Comparison of ENCODE assay signal across 21 cellular contexts in the genomic region with DNA sequence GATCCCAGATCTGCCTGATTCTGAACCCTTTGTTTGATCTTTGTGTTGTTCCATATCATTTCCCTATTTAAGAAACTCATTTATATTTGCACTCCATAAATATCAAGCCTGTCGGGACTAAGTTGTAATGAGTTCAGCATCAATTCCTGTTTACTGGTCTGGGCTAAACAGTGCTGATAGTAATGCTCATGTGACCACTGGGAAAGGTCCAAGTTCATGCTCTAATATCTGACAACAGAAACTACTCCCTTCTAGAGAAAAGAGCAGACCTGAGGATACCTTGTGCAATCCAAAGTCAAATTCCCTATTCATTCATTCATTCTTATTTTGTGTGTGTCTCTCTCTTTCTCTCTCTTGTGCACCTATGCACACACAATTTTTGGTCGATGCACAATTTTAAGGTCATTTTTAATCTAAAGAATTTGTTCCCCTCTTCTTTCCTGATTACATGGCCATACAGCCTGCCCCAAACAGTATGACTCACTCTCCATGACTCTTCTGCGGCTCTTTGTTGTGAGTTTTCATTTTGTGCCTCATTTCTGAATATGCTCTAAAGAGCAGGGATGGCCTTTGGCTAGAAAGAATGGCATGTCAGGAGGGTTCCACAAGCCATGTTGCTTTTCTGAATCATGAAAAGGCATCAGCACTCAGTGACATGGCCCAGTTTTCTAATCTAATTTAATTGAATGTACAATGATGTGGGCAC.
DNase-seq lines count a peak whose midpoint lies in the region; ATAC-seq, FAIRE-seq and TF ChIP-seq lines count a peak whose summit lies in the region.
"Had no signal": no experiment of that assay in that cellular context is flagged by ENCODE, and none has a peak within 500 bp of the region (broad histone marks: within the 10 kb centered on the region; RNA-seq: fewer than 3 reads in every experiment).

No MANE protein-coding gene starts in this region.

- intact Hi-C loops in HepG2 (cut with micrococcal nuclease; ENCODE audit: unreplicated experiment): no loop called here

- H3K27me3 ChIP-seq in HepG2 (ENCODE audit: control insufficient read depth in 1 of 2, insufficient read depth in 2 of 2, low read length in 2 of 2): no peaks in the 10 kb centered on the region
- H3K27me3 ChIP-seq: neutrophil had no signal

- POLR2A ChIA-PET in HepG2 (lab: Yijun Ruan, JAX): no interaction called here

- H3K27ac ChIP-seq in HepG2 (ENCODE audit: extremely low read length, insufficient read depth, low read length): no peak overlapping the region
- H3K27ac ChIP-seq: BLaER1 treated with 17β-estradiol and CSF1 and Interleukin-3, amounts not matched to agents 10 nM and 100 nM; neutrophil; thoracic aorta; VCaP had no signal

- no peak overlapping the region for H3K4me2 ChIP-seq in HepG2 (ENCODE audit: low read depth, low read length)
- H3K4me2 ChIP-seq: BLaER1 treated with 17β-estradiol and CSF1 and Interleukin-3, amounts not matched to agents 10 nM and 100 nM had no signal

- TF ChIP-seq RAD21 in HepG2 (CRISPR knock-in tag; IDR thresholded peaks at IDR 0.05): no peak

- no peak overlapping the region for H3K9ac ChIP-seq in HepG2 (ENCODE audit: insufficient read depth, low read depth, low read length)
- H3K9ac ChIP-seq: BLaER1 treated with 17β-estradiol and CSF1 and Interleukin-3, amounts not matched to agents 10 nM and 100 nM had no signal

- WGBS in HepG2 (ENCODE audit: low lambda C conversion rate): 27% methylated on average over 3 of the region's 3 CpGs

- no peaks in the 10 kb centered on the region for H3K36me3 ChIP-seq in HepG2 (replicated peaks in 1 of 2; ENCODE audit: control insufficient read depth in 1 of 2, insufficient read depth in 2 of 2, low read length in 2 of 2)
- H3K36me3 ChIP-seq: BLaER1 treated with 17β-estradiol and CSF1 and Interleukin-3, amounts not matched to agents 10 nM and 100 nM; neutrophil; thoracic aorta had no signal

- peak; percentile 22 for DNase-seq in Daoy (ENCODE audit: low read depth)
- DNase-seq in RPMI7951 (ENCODE audit: low read depth): peak; percentile 60
- peak; percentile 17 for DNase-seq in dermis blood vessel endothelial cell
- DNase-seq in HepG2 (ENCODE audit: low spot score): peak; percentile 20
- no peak for DNase-seq in GM13976 (ENCODE audit: low spot score)
- DNase-seq in C1 segment of cervical spinal cord (lab: John Stamatoyannopoulos, UW): no peak
- DNase-seq in NAMALWA (ENCODE audit: low spot score): no peak
- DNase-seq: activated CD8-positive, alpha-beta T cell treated with anti-CD3 and anti-CD28 coated beads for 36 hours; activated T-cell treated with anti-CD3 and anti-CD28 coated beads, Interleukin-2, amount 50 U/mL, for 72 hours; central memory CD4-positive, alpha-beta T cell; effector CD8-positive, alpha-beta T cell; NCI-H2029; NCI-H446 treated with DMSO at 0.1 percent for 48 hours had no signal

- H3K9me3 ChIP-seq in HepG2 (ENCODE audit: low read length): no peaks in the 10 kb centered on the region
- H3K9me3 ChIP-seq: BLaER1 treated with 17β-estradiol and CSF1 and Interleukin-3, amounts not matched to agents 10 nM and 100 nM; neutrophil; thoracic aorta had no signal

- no peak overlapping the region for H2AFZ ChIP-seq in HepG2 (ENCODE audit: low read length)

- TF ChIP-seq POLR2A in HepG2 (IDR thresholded peaks at IDR 0.05; ENCODE audit: insufficient read depth in 1 of 2, low read depth in 2 of 2, low read length in 2 of 2): no peak

- no peak for TF ChIP-seq EP300 in HepG2 (IDR thresholded peaks at IDR 0.05; ENCODE audit: low read depth in 2 of 2, low read length in 2 of 2)
- no peak for TF ChIP-seq EP300 in HepG2 (CRISPR knock-in tag; IDR thresholded peaks at IDR 0.05; ENCODE audit: borderline replicate concordance)

- TF ChIP-seq CTCF in HepG2 (CRISPR knock-in tag; IDR thresholded peaks at IDR 0.05): no peak
- no peak for TF ChIP-seq CTCF in GM13976 (IDR thresholded peaks at IDR 0.05; ENCODE audit: borderline replicate concordance, control extremely low read depth, extremely low read depth, insufficient read depth, missing control alignments)

- no peak for FAIRE-seq in HepG2 (lab: Jason Lieb, UNC)
- FAIRE-seq: A204.1 had no signal

- 0 out of 2 replicates have a peak, but pooled peaks cover 6% of the 10 kb centered on the region for H3K4me1 ChIP-seq in HepG2 (ENCODE audit: insufficient read depth, low read length)
- H3K4me1 ChIP-seq: BLaER1 treated with 17β-estradiol and CSF1 and Interleukin-3, amounts not matched to agents 10 nM and 100 nM had no signal

- BruUV-seq in HepG2 (replicated peaks; lab: Mats Ljungman, UMichigan): no TSS peak

- CTCF ChIA-PET in HepG2 (lab: Yijun Ruan, JAX; ENCODE audit: low intra/inter-chr PET ratio, low total read pairs): no interaction called here

- no peaks in the 10 kb centered on the region for H4K20me1 ChIP-seq in HepG2 (ENCODE audit: insufficient read depth, low read length)
- H4K20me1 ChIP-seq: BLaER1 treated with 17β-estradiol and CSF1 and Interleukin-3, amounts not matched to agents 10 nM and 100 nM had no signal

- in situ Hi-C loops in HepG2 (cut with HindIII; ENCODE audit: extremely low pct_ligation_motif_present, low pct_unique_long_range_greater_than_20kb): no loop called here
- in situ Hi-C loops in GM13976 (cut with MboI; ENCODE audit: low sequenced_read_pairs, unreplicated experiment): no loop called here

- no peak; the same call in 2 of the 3 replicates for ATAC-seq in HepG2
- ATAC-seq in GM19452 (IDR thresholded peaks at IDR 0.05; ENCODE audit: unreplicated experiment): no peak
- ATAC-seq: activated CD8-positive, alpha-beta T cell treated with anti-CD3 and anti-CD28 coated beads for 36 hours; activated naive CD4-positive, alpha-beta T cell treated with anti-CD3 and anti-CD28 coated beads, Interleukin-2, amount 50 U/mL, for 72 hours; activated T-cell treated with anti-CD3 and anti-CD28 coated beads, Interleukin-2, amount 50 U/mL, for 72 hours; stimulated activated effector memory CD8-positive, alpha-beta T cell treated with anti-CD3 and anti-CD28 coated beads, Interleukin-12 subunit alpha, Interleukin-12 subunit beta, amount 100 ng/mL, for 72 hours had no signal

- H3K4me3 ChIP-seq in HepG2 (replicated peaks in 1 of 3; ENCODE audit: insufficient read depth in 1 of 3, low read depth in 2 of 3, low read length in 3 of 3): no peak overlapping the region
- H3K4me3 ChIP-seq: BLaER1 treated with 17β-estradiol and CSF1 and Interleukin-3, amounts not matched to agents 10 nM and 100 nM; thoracic aorta had no signal

- no peaks in the 10 kb centered on the region for H3K79me2 ChIP-seq in HepG2 (ENCODE audit: insufficient read depth, low read length)

TF ChIP-seq in HepG2, 621 proteins besides CTCF, POLR2A, EP300 and RAD21:
- TF ChIP-seq ZNF879 (CRISPR knock-in tag; IDR thresholded peaks at IDR 0.05) (no peak), FOSL2 (CRISPR knock-in tag; IDR thresholded peaks at IDR 0.05) (peak; percentile 35; the same call in 1 of the 2 replicates)
TF ChIP-seq in HepG2: peak in this region for 1.

Comparison
In these comparisons a context has a peak if more than half of its experiments do, and no peak if none do; other contexts are left out.
1. DNase-seq: peak in Daoy (single experiment), RPMI7951 (single experiment), dermis blood vessel endothelial cell (single experiment) and HepG2 (single experiment); none in GM13976 (single experiment), C1 segment of cervical spinal cord (0 of 14) and NAMALWA (single experiment).